17 cellular contexts compared by ENCODE assay signal in genomic region chr4:24475756-24476155, GRCh38.
"Had no signal": no experiment of that assay in that cellular context is flagged by ENCODE, and none has a peak within 500 bp of the region (broad histone marks: within the 10 kb centered on the region; RNA-seq: fewer than 3 reads in every experiment).

No MANE protein-coding gene starts in this region.

- H3K79me2 ChIP-seq: parathyroid adenoma had no signal

- FAIRE-seq: TTC549, urothelium cell line had no signal

- H3K9me3 ChIP-seq: breast epithelium, neutrophil had no signal

- H3K4me1 ChIP-seq: parathyroid adenoma had no signal

- H3K36me3 Mint-ChIP-seq: stimulated activated memory B cell treated with anti-CD40 and anti-IgM and Interleukin-4, amounts not matched to agents 10 μg/mL and 1 μg/mL and 100 μg/mL, for 72 hours had no signal

- H3K27ac Mint-ChIP-seq: activated CD4-positive, alpha-beta T cell treated with anti-CD3 and anti-CD28 coated beads, Interleukin-2, amount 10 ng/mL, durations not matched to agents 7 days and 5 days; dendritic cell treated with granulocyte-macrophage colony-stimulating factor and Interleukin-4, amounts not matched to agents 40 ng/mL and 50 ng/mL, for 4 days; naive B cell; stimulated activated memory B cell treated with anti-CD40 and anti-IgM and Interleukin-4, amounts not matched to agents 10 μg/mL and 1 μg/mL and 100 μg/mL, for 72 hours had no signal

- H3K4me3 ChIP-seq: breast epithelium, lung had no signal

- H3K27ac ChIP-seq: breast epithelium, epithelial cell of prostate, neutrophil, parathyroid adenoma had no signal

- DNase-seq: activated CD4-positive, alpha-beta T cell treated with anti-CD3 and anti-CD28 coated beads, Interleukin-2, amount 10 ng/mL, durations not matched to agents 7 days and 5 days; activated CD4-positive, CD25-positive, alpha-beta regulatory T cell; activated naive CD4-positive, alpha-beta T cell treated with Interleukin-2 at 50 U/mL for 16 hours; anterior cingulate cortex; effector memory CD4-positive, alpha-beta T cell; head of caudate nucleus; naive B cell; stimulated activated CD4-positive, alpha-beta T cell treated with anti-CD3 and anti-CD28 coated beads, Interleukin-12 subunit alpha, Interleukin-12 subunit beta, amount 100 ng/mL, for 4 hours had no signal

- H3K36me3 ChIP-seq: breast epithelium, neutrophil had no signal

- H3K9me3 Mint-ChIP-seq: activated CD4-positive, alpha-beta T cell treated with anti-CD3 and anti-CD28 coated beads, Interleukin-2, amount 10 ng/mL, durations not matched to agents 7 days and 5 days; dendritic cell treated with granulocyte-macrophage colony-stimulating factor and Interleukin-4, amounts not matched to agents 40 ng/mL and 50 ng/mL, for 4 days; stimulated activated memory B cell treated with anti-CD40 and anti-IgM and Interleukin-4, amounts not matched to agents 10 μg/mL and 1 μg/mL and 100 μg/mL, for 72 hours had no signal

- H2AFZ ChIP-seq: parathyroid adenoma had no signal

- H3K9ac ChIP-seq: parathyroid adenoma had no signal

- ATAC-seq: stimulated activated memory B cell treated with anti-CD40 and anti-IgM and Interleukin-4, amounts not matched to agents 10 μg/mL and 1 μg/mL and 100 μg/mL, for 72 hours had no signal

- H3K4me3 Mint-ChIP-seq: activated CD4-positive, alpha-beta T cell treated with anti-CD3 and anti-CD28 coated beads, Interleukin-2, amount 10 ng/mL, durations not matched to agents 7 days and 5 days; dendritic cell treated with granulocyte-macrophage colony-stimulating factor and Interleukin-4, amounts not matched to agents 40 ng/mL and 50 ng/mL, for 4 days; stimulated activated memory B cell treated with anti-CD40 and anti-IgM and Interleukin-4, amounts not matched to agents 10 μg/mL and 1 μg/mL and 100 μg/mL, for 72 hours had no signal
